In genomic region chr17:7294614-7295153, GRCh38 we compare ENCODE assay signal across 8 cellular contexts. TPM values are rescaled to one million over a fixed set of nuclear protein-coding genes. Genes with fewer than 3 reads are reported as not detected.
A peak's percentile ranks its signal among the peaks of the same experiment; 100 is the strongest.
DNase-seq lines count a peak whose midpoint lies in the region; ATAC-seq and TF ChIP-seq lines count a peak whose summit lies in the region.

Gene YBX2, minus strand, starts transcription at chr17:7294639. Its CDS starts 139 bp downstream, at chr17:7294500.

- peak; percentile 58 for DNase-seq in Caki2 (ENCODE audit: low read depth)
- DNase-seq in RPMI7951 (ENCODE audit: low read depth) = peak; percentile 57
- peak; percentile 56 for DNase-seq in activated gamma-delta T cell treated with anti-CD3 and anti-CD28 coated beads, Interleukin-2, amount 50 U/mL, for 16 hours (ENCODE audit: low read depth)
- DNase-seq in heart right ventricle = peak; percentile 66 to 75
- no peak for DNase-seq in skeletal muscle cell (ENCODE audit: low read depth)
- DNase-seq in NK-92 treated with Interleukin-12 subunit alpha and Interleukin-12 subunit beta, amount 100 ng/mL, for 24 hours (lab: John Stamatoyannopoulos, UW) = no peak
- no peak for DNase-seq in pons (ENCODE audit: low spot score)

- H3K36me3 ChIP-seq in HUES6 (ENCODE audit: control insufficient read depth, insufficient read depth, low read length) = 0 out of 2 replicates have a peak, but pooled peaks cover 2% of the 10 kb centered on the region
- H3K36me3 ChIP-seq in heart right ventricle = no peaks in the 10 kb centered on the region

- peaks cover 26% of the 10 kb centered on the region for H3K27me3 ChIP-seq in HUES6 (ENCODE audit: control insufficient read depth, insufficient read depth, low read length)
- H3K27me3 ChIP-seq in heart right ventricle = peaks cover 0 to 71% (median 38%) of the 10 kb centered on the region in 7 donors

- H3K4me1 ChIP-seq in HUES6 (ENCODE audit: control insufficient read depth, insufficient read depth, low read length) (peaks cover 18% of the 10 kb centered on the region), heart right ventricle (peaks cover 21 to 67% (median 58%) of the 10 kb centered on the region in 9 donors)

- H3K9ac ChIP-seq in HUES6 (ENCODE audit: low read length) = peak within 1 kb of the TSS; percentile 51

- TF ChIP-seq CTCF in heart right ventricle (IDR thresholded peaks at IDR 0.05) = no peak

- no peak within 1 kb of the TSS; the same call in 1 of the 2 replicates for H3K27ac ChIP-seq in HUES6 (ENCODE audit: low read depth, low read length)
- peak within 1 kb of the TSS in 6 of 10 donors; percentile 45 to 84 (median 82) for H3K27ac ChIP-seq in heart right ventricle

- H3K9me3 ChIP-seq in HUES6 (ENCODE audit: control insufficient read depth, insufficient read depth, low read depth, low read length) (no peaks in the 10 kb centered on the region), heart right ventricle (no peaks in the 10 kb centered on the region)

- peak; percentile 11 to 42 (median 30) for ATAC-seq in heart right ventricle

- 1 to 3% methylated on average over 30 to 51 of the region's 57 CpGs for WGBS in heart right ventricle, 2 donors

- in situ Hi-C loops in Caki2 (cut with HindIII; ENCODE audit: low pct_unique_long_range_greater_than_20kb, low sequenced_read_pairs) = no loop called here

- H3K4me3 ChIP-seq in HUES6 (ENCODE audit: low read depth, low read length) (peak within 1 kb of the TSS; percentile 83), heart right ventricle (peak within 1 kb of the TSS in 9 of 10 donors; percentile 16 to 45 (median 25)), skeletal muscle cell (ENCODE audit: low read depth, low read length) (peak within 1 kb of the TSS; percentile 34)

- intact Hi-C loops in heart right ventricle (cut with DNase I) = loop anchor here in 7 of 10 donors (5.0 to 10.0 kb wide), 6 partner anchors 42 to 250 kb away; partner anchors contain the start of genes SLC16A11 (in 2 of the 7), CTDNEP1 (in 1 of the 7) and ELP5 (in 1 of the 7)

RNA-seq across cellular contexts. Expression of gene YBX2, which starts in this region (rescaled TPM):
- total RNA-seq in Caki2 (2014; rRNA removed; shearing (Covaris generic); ENCODE audit: low replicate concordance) = 1.8 and 8.5 TPM in 2 replicates
- 0.49 and 0.60 TPM in 2 replicates for total RNA-seq in RPMI7951 (2014; rRNA removed; shearing (Covaris generic))
- 1 to 10 TPM in 7 of 10 donors, under 1 TPM in 3; 0.42 to 1.9 (median 1.2) TPM for total RNA-seq in heart right ventricle
- 1 to 10 TPM in 1 of 2 donors, under 1 TPM in 1; 0.49 to 2.6 TPM for polyA plus RNA-seq in heart right ventricle

Comparison
In these comparisons a context has a peak if more than half of its experiments do, and no peak if none do; other contexts are left out.
1. Peak in DNase-seq in RPMI7951; RNA of the gene not detected or under 1 TPM.
2. DNase-seq: peak in Caki2 (single experiment), activated gamma-delta T cell treated with anti-CD3 and anti-CD28 coated beads, Interleukin-2, amount 50 U/mL, for 16 hours (single experiment) and heart right ventricle (2 of 2); none in skeletal muscle cell (single experiment), NK-92 treated with Interleukin-12 subunit alpha and Interleukin-12 subunit beta, amount 100 ng/mL, for 24 hours (single experiment) and pons (single experiment).
3. H3K4me3 ChIP-seq: peak in every context shown above with its lines; median percentile 83 in HUES6; 34 in skeletal muscle cell; 25 in heart right ventricle.